In genomic region chr3:159787191-159787590, GRCh38 we compare ENCODE assay signal across 9 cellular contexts. TPM values are rescaled to one million over a fixed set of nuclear protein-coding genes. Genes with fewer than 3 reads are reported as not detected.
DNase-seq lines count a peak whose midpoint lies in the region; ATAC-seq and TF ChIP-seq lines count a peak whose summit lies in the region.
"Had no signal": no experiment of that assay in that cellular context is flagged by ENCODE, and none has a peak within 500 bp of the region (broad histone marks: within the 10 kb centered on the region; RNA-seq: fewer than 3 reads in every experiment).

No MANE protein-coding gene starts in this region.

- TF ChIP-seq CTCF in fibroblast of lung (conservative IDR thresholded peaks at IDR 0.05 in 1 of 2, IDR thresholded peaks at IDR 0.05 in 1 of 2; ENCODE audit: low read depth in 1 of 2, low read length in 2 of 2) (no peak), gastrocnemius medialis (IDR thresholded peaks at IDR 0.05 in 4 of 5, conservative IDR thresholded peaks at IDR 0.05 in 1 of 5) (no peak)

- no peaks in the 10 kb centered on the region for H3K27me3 ChIP-seq in fibroblast of lung (ENCODE audit: control insufficient read depth, insufficient read depth, low read length)
- no peaks in the 10 kb centered on the region for H3K27me3 ChIP-seq in gastrocnemius medialis

- no peak overlapping the region for H3K27ac Mint-ChIP-seq in T-cell

- H3K4me2 ChIP-seq in fibroblast of lung (ENCODE audit: extremely low read depth, insufficient read depth, low read length), result peak overlapping the region; percentile 9

- ATAC-seq in gastrocnemius medialis (peak in 1 of 2 donors; percentile 26), T-cell (replicated peaks in 1 of 4) (no peak)

- no peaks in the 10 kb centered on the region for H3K9me3 Mint-ChIP-seq in T-cell

- intact Hi-C loops in gastrocnemius medialis (cut with DNase I; ENCODE audit: low total_unique reads), result no loop called here

- no peak for TF ChIP-seq POLR2A in gastrocnemius medialis (IDR thresholded peaks at IDR 0.05)

- peaks cover 3 to 14% of the 10 kb centered on the region in 2 donors for H3K27me3 Mint-ChIP-seq in T-cell

- POLR2A ChIA-PET in T-cell (lab: Charles Lee), result no interaction called here

- H3K27ac ChIP-seq in fibroblast of lung (ENCODE audit: insufficient read depth, low read length) (peak overlapping the region; percentile 1), gastrocnemius medialis (peak overlapping the region; percentile 47 to 68 (median 49))

- H3K36me3 ChIP-seq in fibroblast of lung (ENCODE audit: control insufficient read depth, insufficient read depth, low read length) (no peaks in the 10 kb centered on the region), gastrocnemius medialis (no peaks in the 10 kb centered on the region)

- no peaks in the 10 kb centered on the region for H3K4me1 Mint-ChIP-seq in T-cell

- H3K79me2 ChIP-seq in fibroblast of lung (ENCODE audit: control insufficient read depth, insufficient read depth, low read length), result peaks cover 54% of the 10 kb centered on the region

- no peak overlapping the region for H3K4me3 Mint-ChIP-seq in T-cell

- H3K36me3 Mint-ChIP-seq in T-cell, result no peaks in the 10 kb centered on the region

- DNase-seq in ELR (ENCODE audit: low read depth), result peak; percentile 89
- peak; percentile 85 for DNase-seq in RPMI7951 (ENCODE audit: low read depth)
- peak; percentile 89 to 90 for DNase-seq in fibroblast of lung (ENCODE audit: low read depth in 2 of 2)
- no peak for DNase-seq in gastrocnemius medialis
- DNase-seq in iPS-NIHi7 (ENCODE audit: extremely low spot score), result no peak
- no peak for DNase-seq in NCI-H1092 treated with DMSO at 0.1 percent for 48 hours (lab: John Stamatoyannopoulos, UW)
- DNase-seq in T-cell, result no peak
- no peak for DNase-seq in stimulated activated CD4-positive, alpha-beta T cell treated with anti-CD3 and anti-CD28 coated beads, Interleukin-4, amount 100 ng/mL, for 1 hour
- DNase-seq: activated gamma-delta T cell treated with Interleukin-2 at 50 U/mL for 16 hours had no signal

- in situ Hi-C loops in gastrocnemius medialis (cut with MboI; ENCODE audit: low sequenced_read_pairs in 4 of 4), result no loop called here

- H4K20me1 ChIP-seq in fibroblast of lung (ENCODE audit: control insufficient read depth, extremely low read depth, insufficient read depth, low read length), result no peaks in the 10 kb centered on the region

- no peak overlapping the region for H2AFZ ChIP-seq in fibroblast of lung (ENCODE audit: low read length)

- H3K4me1 ChIP-seq in fibroblast of lung (ENCODE audit: control insufficient read depth, extremely low read depth, insufficient read depth, low read length), result peaks cover 12% of the 10 kb centered on the region
- H3K4me1 ChIP-seq in gastrocnemius medialis, result peaks cover 5 to 9% of the 10 kb centered on the region in 2 donors

- H3K4me3 ChIP-seq in fibroblast of lung (replicated peaks in 1 of 4; ENCODE audit: control extremely low read depth in 1 of 4, insufficient read depth in 1 of 4, low read depth in 3 of 4, low read length in 4 of 4) (no peak overlapping the region), gastrocnemius medialis (no peak overlapping the region)

- no peak overlapping the region for H3K9ac ChIP-seq in fibroblast of lung (ENCODE audit: insufficient read depth, low read length)

- CTCF ChIA-PET in T-cell (lab: Charles Lee), result no interaction called here

- H3K9me3 ChIP-seq in fibroblast of lung (ENCODE audit: control insufficient read depth, insufficient read depth, low read depth, low read length) (no peaks in the 10 kb centered on the region), gastrocnemius medialis (no peaks in the 10 kb centered on the region)

RNA-seq across cellular contexts. Expression of gene SCHIP1, which starts 52.5 kb away (rescaled TPM):
- total RNA-seq in RPMI7951 (2014; rRNA removed; shearing (Covaris generic)), result 0.72 and 1.3 TPM in 2 replicates
- total RNA-seq in fibroblast of lung (6.9 and 8.8 TPM in 2 replicates), gastrocnemius medialis (100 to 1,000 TPM in 1 of 4 donors, 10 to 100 TPM in 3; 36.8 to 325 (median 85.6) TPM), T-cell (under 1 TPM in 1 of 5 donors, not detected in 4; 0.29 TPM)
- 2.3 and 4.1 TPM in 2 replicates for polyA plus RNA-seq in fibroblast of lung
- polyA plus RNA-seq in fibroblast of lung (2012), result 1.5 and 5.7 TPM in 2 replicates
- polyA minus RNA-seq in fibroblast of lung (ENCODE audit: low replicate concordance), result 0.11 and 0.43 TPM in 2 replicates

Comparison
In these comparisons a context has a peak if more than half of its experiments do, and no peak if none do; other contexts are left out.
1. DNase-seq: peak in ELR (single experiment), RPMI7951 (single experiment) and fibroblast of lung (2 of 2); none in gastrocnemius medialis (0 of 2), iPS-NIHi7 (single experiment), NCI-H1092 treated with DMSO at 0.1 percent for 48 hours (single experiment), T-cell (0 of 34) and stimulated activated CD4-positive, alpha-beta T cell treated with anti-CD3 and anti-CD28 coated beads, Interleukin-4, amount 100 ng/mL, for 1 hour (single experiment).